In the genomic region with DNA sequence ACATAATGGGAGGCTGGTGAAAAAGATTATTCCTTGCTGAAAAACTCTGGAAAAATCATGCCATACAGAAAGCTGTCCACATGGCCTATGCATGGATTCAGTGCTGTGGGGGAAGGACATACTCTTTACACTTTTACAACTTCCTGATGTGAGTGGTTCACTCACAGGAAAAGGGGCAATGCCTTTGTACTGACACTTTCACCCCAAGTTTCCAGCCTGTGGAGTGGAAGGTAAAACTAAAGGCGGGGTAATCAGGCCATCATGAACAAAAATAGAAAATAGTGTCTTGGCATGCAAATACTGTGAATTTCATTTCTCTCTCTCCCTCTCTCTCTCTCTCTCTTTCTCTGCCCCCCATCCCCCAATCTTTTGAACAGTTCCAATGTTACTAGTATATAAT, we compare ENCODE assay signal across 17 cellular contexts.
A peak's percentile ranks its signal among the peaks of the same experiment; 100 is the strongest.
DNase-seq lines count a peak whose midpoint lies in the region; ATAC-seq and TF ChIP-seq lines count a peak whose summit lies in the region.
"Had no signal": no experiment of that assay in that cellular context is flagged by ENCODE, and none has a peak within 500 bp of the region (broad histone marks: within the 10 kb centered on the region; RNA-seq: fewer than 3 reads in every experiment).

No MANE protein-coding gene starts in this region.

- H3K4me3 Mint-ChIP-seq in activated T-cell treated with anti-CD3 and anti-CD28 coated beads, Interleukin-2, amount 50 U/mL, for 24 hours = peak overlapping the region; percentile 0
- peak overlapping the region; percentile 72 for H3K4me3 Mint-ChIP-seq in activated naive CD8-positive, alpha-beta T cell treated with anti-CD3 and anti-CD28 coated beads, Interleukin-2, amount 10 ng/mL, durations not matched to agents 7 days and 5 days
- H3K4me3 Mint-ChIP-seq in stimulated activated effector memory CD8-positive, alpha-beta T cell treated with anti-CD3 and anti-CD28 coated beads, Interleukin-12 subunit alpha, Interleukin-12 subunit beta, amount 100 ng/mL, for 72 hours = peak overlapping the region; percentile 75

- no peak overlapping the region for H3K9ac ChIP-seq in MM.1S (ENCODE audit: low read length)

- no peaks in the 10 kb centered on the region for H3K9me3 ChIP-seq in OCI-LY7 (ENCODE audit: low read length)
- no peaks in the 10 kb centered on the region for H3K9me3 ChIP-seq in MM.1S (replicated peaks; ENCODE audit: insufficient read depth, low read length)
- H3K9me3 ChIP-seq: left ventricle myocardium inferior, tibial nerve had no signal

- no peak for DNase-seq in activated T-cell treated with anti-CD3 and anti-CD28 coated beads, Interleukin-2, amount 50 U/mL, for 24 hours
- DNase-seq in activated T-cell treated with anti-CD3 and anti-CD28 coated beads for 4 hours (no peak), OCI-LY7 (ENCODE audit: low spot score) (peak; percentile 16), MM.1S (no peak)
- DNase-seq in activated naive CD8-positive, alpha-beta T cell treated with anti-CD3 and anti-CD28 coated beads, Interleukin-2, amount 10 ng/mL, durations not matched to agents 7 days and 5 days = no peak
- no peak for DNase-seq in stimulated activated effector memory CD8-positive, alpha-beta T cell treated with anti-CD3 and anti-CD28 coated beads, Interleukin-12 subunit alpha, Interleukin-12 subunit beta, amount 100 ng/mL, for 72 hours (ENCODE audit: low spot score in 2 of 2)
- DNase-seq: aorta, DMS79, glutamatergic neuron, left ventricle myocardium inferior, MV-4-11, NCI-H510A treated with DMSO at 0.1 percent for 48 hours, nucleus accumbens, Right ventricle myocardium superior had no signal

- no peak overlapping the region for H3K4me3 ChIP-seq in OCI-LY7 (ENCODE audit: low read depth, low read length, poor library complexity, severe bottlenecking)
- no peak overlapping the region for H3K4me3 ChIP-seq in MM.1S (ENCODE audit: low read length)
- H3K4me3 ChIP-seq: left ventricle myocardium inferior, tibial nerve had no signal

- H3K27me3 Mint-ChIP-seq in activated T-cell treated with anti-CD3 and anti-CD28 coated beads, Interleukin-2, amount 50 U/mL, for 24 hours = no peaks in the 10 kb centered on the region
- no peaks in the 10 kb centered on the region for H3K27me3 Mint-ChIP-seq in activated naive CD8-positive, alpha-beta T cell treated with anti-CD3 and anti-CD28 coated beads, Interleukin-2, amount 10 ng/mL, durations not matched to agents 7 days and 5 days

- H3K9me2 ChIP-seq in OCI-LY7 (ENCODE audit: insufficient read depth, low read length) (no peaks in the 10 kb centered on the region), MM.1S (replicated peaks; ENCODE audit: insufficient read depth, low read length) (no peaks in the 10 kb centered on the region)

- CTCF ChIA-PET in OCI-LY7 (lab: Charles Lee; ENCODE audit: unreplicated experiment) = no interaction called here

- H3K36me3 Mint-ChIP-seq in activated T-cell treated with anti-CD3 and anti-CD28 coated beads, Interleukin-2, amount 50 U/mL, for 24 hours (ENCODE audit: low read depth) = peaks cover 6% of the 10 kb centered on the region
- H3K36me3 Mint-ChIP-seq in activated naive CD8-positive, alpha-beta T cell treated with anti-CD3 and anti-CD28 coated beads, Interleukin-2, amount 10 ng/mL, durations not matched to agents 7 days and 5 days = peaks cover 13% of the 10 kb centered on the region
- peaks cover 18% of the 10 kb centered on the region for H3K36me3 Mint-ChIP-seq in stimulated activated effector memory CD8-positive, alpha-beta T cell treated with anti-CD3 and anti-CD28 coated beads, Interleukin-12 subunit alpha, Interleukin-12 subunit beta, amount 100 ng/mL, for 72 hours

- peaks cover 19% of the 10 kb centered on the region for H3K4me1 ChIP-seq in OCI-LY7 (ENCODE audit: insufficient read depth, low read length, poor library complexity, severe bottlenecking)
- peaks cover 33% of the 10 kb centered on the region for H3K4me1 ChIP-seq in MM.1S (ENCODE audit: low read length)
- H3K4me1 ChIP-seq: left ventricle myocardium inferior, tibial nerve had no signal

- H3K27ac Mint-ChIP-seq in activated T-cell treated with anti-CD3 and anti-CD28 coated beads, Interleukin-2, amount 50 U/mL, for 24 hours = peak overlapping the region; percentile 95
- peak overlapping the region; percentile 96 for H3K27ac Mint-ChIP-seq in activated naive CD8-positive, alpha-beta T cell treated with anti-CD3 and anti-CD28 coated beads, Interleukin-2, amount 10 ng/mL, durations not matched to agents 7 days and 5 days
- H3K27ac Mint-ChIP-seq in stimulated activated effector memory CD8-positive, alpha-beta T cell treated with anti-CD3 and anti-CD28 coated beads, Interleukin-12 subunit alpha, Interleukin-12 subunit beta, amount 100 ng/mL, for 72 hours = peak overlapping the region; percentile 87

- H3K27ac ChIP-seq in OCI-LY7 (ENCODE audit: low read depth, low read length, poor library complexity, severe bottlenecking) (no peak overlapping the region), MM.1S (ENCODE audit: low read length) (no peak overlapping the region)
- H3K27ac ChIP-seq: left ventricle myocardium inferior, tibial nerve had no signal

- no TSS peak for BruUV-seq in OCI-LY7 (replicated peaks; lab: Mats Ljungman, UMichigan)

- POLR2A ChIA-PET in OCI-LY7 (lab: Charles Lee) = no interaction called here
- POLR2A ChIA-PET in activated naive CD8-positive, alpha-beta T cell treated with anti-CD3 and anti-CD28 coated beads, Interleukin-2, amount 10 ng/mL, durations not matched to agents 7 days and 5 days (lab: Charles Lee) = interaction anchor here (0.9 to 2.9 kb wide), 10 partner anchors 12 to 217 kb away, joined by 3 to 27 read pairs (median 5); no protein-coding TSS in a partner anchor

- no peaks in the 10 kb centered on the region for H4K20me1 ChIP-seq in OCI-LY7 (ENCODE audit: insufficient read depth, low read length)
- H4K20me1 ChIP-seq in MM.1S (ENCODE audit: insufficient read depth, low read length) = no peaks in the 10 kb centered on the region

- H2AFZ ChIP-seq in OCI-LY7 (ENCODE audit: low read length) (peak overlapping the region; percentile 18; the same call in 1 of the 2 replicates), MM.1S (ENCODE audit: low read length) (no peak overlapping the region)

- H3K36me3 ChIP-seq in OCI-LY7 (ENCODE audit: insufficient read depth, low read length) (no peaks in the 10 kb centered on the region), MM.1S (replicated peaks; ENCODE audit: insufficient read depth, low read length) (no peaks in the 10 kb centered on the region)
- H3K36me3 ChIP-seq: left ventricle myocardium inferior, tibial nerve had no signal

- TF ChIP-seq CTCF in OCI-LY7 (conservative IDR thresholded peaks at IDR 0.05; ENCODE audit: low read length) = no peak
- no peak for TF ChIP-seq CTCF in MM.1S (IDR thresholded peaks at IDR 0.05; ENCODE audit: low read length)

- peak; percentile 17 for ATAC-seq in activated naive CD8-positive, alpha-beta T cell treated with anti-CD3 and anti-CD28 coated beads, Interleukin-2, amount 10 ng/mL, durations not matched to agents 7 days and 5 days (ENCODE audit: low read depth)
- ATAC-seq in stimulated activated effector memory CD8-positive, alpha-beta T cell treated with anti-CD3 and anti-CD28 coated beads, Interleukin-12 subunit alpha, Interleukin-12 subunit beta, amount 100 ng/mL, for 72 hours = no peak
- ATAC-seq in HG02938 (IDR thresholded peaks at IDR 0.05; ENCODE audit: unreplicated experiment) (no peak), SK-N-SH treated with all-trans-retinoic acid at 6 μM for 48 hours (no peak)

- peaks cover 88% of the 10 kb centered on the region for H3K4me1 Mint-ChIP-seq in activated T-cell treated with anti-CD3 and anti-CD28 coated beads, Interleukin-2, amount 50 U/mL, for 24 hours (ENCODE audit: low read depth)
- H3K4me1 Mint-ChIP-seq in activated naive CD8-positive, alpha-beta T cell treated with anti-CD3 and anti-CD28 coated beads, Interleukin-2, amount 10 ng/mL, durations not matched to agents 7 days and 5 days = peaks cover 60% of the 10 kb centered on the region
- H3K4me1 Mint-ChIP-seq in stimulated activated effector memory CD8-positive, alpha-beta T cell treated with anti-CD3 and anti-CD28 coated beads, Interleukin-12 subunit alpha, Interleukin-12 subunit beta, amount 100 ng/mL, for 72 hours = peaks cover 58% of the 10 kb centered on the region

- intact Hi-C loops in OCI-LY7 (cut with micrococcal nuclease; ENCODE audit: unreplicated experiment) = no loop called here

- H3F3A ChIP-seq in MM.1S (ENCODE audit: insufficient read depth, low read length) = peaks cover 14% of the 10 kb centered on the region

- H3K4me2 ChIP-seq in OCI-LY7 (ENCODE audit: low read length) (peak overlapping the region; percentile 10; the same call in 1 of the 2 replicates), MM.1S (ENCODE audit: low read depth, low read length) (no peak overlapping the region)

- H3K79me2 ChIP-seq in OCI-LY7 (ENCODE audit: insufficient read depth, low read depth, low read length) = no peaks in the 10 kb centered on the region
- no peaks in the 10 kb centered on the region for H3K79me2 ChIP-seq in MM.1S (ENCODE audit: low read length)

- H3K9me3 Mint-ChIP-seq in activated T-cell treated with anti-CD3 and anti-CD28 coated beads, Interleukin-2, amount 50 U/mL, for 24 hours = no peaks in the 10 kb centered on the region
- H3K9me3 Mint-ChIP-seq in activated naive CD8-positive, alpha-beta T cell treated with anti-CD3 and anti-CD28 coated beads, Interleukin-2, amount 10 ng/mL, durations not matched to agents 7 days and 5 days = peaks cover 1% of the 10 kb centered on the region
- no peaks in the 10 kb centered on the region for H3K9me3 Mint-ChIP-seq in stimulated activated effector memory CD8-positive, alpha-beta T cell treated with anti-CD3 and anti-CD28 coated beads, Interleukin-12 subunit alpha, Interleukin-12 subunit beta, amount 100 ng/mL, for 72 hours

- H3K27me3 ChIP-seq in MM.1S (replicated peaks; ENCODE audit: insufficient read depth, low read length) = no peaks in the 10 kb centered on the region
- H3K27me3 ChIP-seq: tibial nerve had no signal

TF ChIP-seq in SK-N-SH treated with all-trans-retinoic acid at 6 μM for 48 hours, 23 proteins besides CTCF, POLR2A, EP300 and RAD21 (continues in another document):
- TF ChIP-seq GLIS3 (CRISPR knock-in tag; IDR thresholded peaks at IDR 0.05) (no peak), PPARA (CRISPR knock-in tag; IDR thresholded peaks at IDR 0.05; ENCODE audit: borderline replicate concordance) (no peak), RARB (CRISPR knock-in tag; IDR thresholded peaks at IDR 0.05) (no peak), ARNTL (CRISPR knock-in tag; IDR thresholded peaks at IDR 0.05; ENCODE audit: borderline replicate concordance, low read depth) (no peak), ZNF565 (CRISPR knock-in tag; conservative IDR thresholded peaks at IDR 0.05; ENCODE audit: low read depth) (no peak), SNAI2 (CRISPR knock-in tag; IDR thresholded peaks at IDR 0.05) (no peak)

Comparison
In these comparisons a context has a peak if more than half of its experiments do, and no peak if none do; other contexts are left out.
1. H3K4me3 Mint-ChIP-seq: peak in every context shown above with its lines; median percentile 75 in stimulated activated effector memory CD8-positive, alpha-beta T cell treated with anti-CD3 and anti-CD28 coated beads, Interleukin-12 subunit alpha, Interleukin-12 subunit beta, amount 100 ng/mL, for 72 hours; 72 in activated naive CD8-positive, alpha-beta T cell treated with anti-CD3 and anti-CD28 coated beads, Interleukin-2, amount 10 ng/mL, durations not matched to agents 7 days and 5 days; 0 in activated T-cell treated with anti-CD3 and anti-CD28 coated beads, Interleukin-2, amount 50 U/mL, for 24 hours.